ENCODE assay signal across 1 cellular context in genomic region chr15:38398134-38398533, GRCh38.
TF ChIP-seq lines count a peak whose summit lies in the region.

No MANE protein-coding gene starts in this region.

TF ChIP-seq in SK-N-SH, 30 proteins besides CTCF, POLR2A, EP300 and RAD21 (continued from another document):
- TF ChIP-seq REST (IDR thresholded peaks at IDR 0.05; ENCODE audit: low read depth, low read length) (peak; percentile 54; the same call in 1 of the 2 replicates), POLR2AphosphoS5 (IDR thresholded peaks at IDR 0.05; ENCODE audit: low read depth, low read length) (peak; percentile 58; the same call in 1 of the 2 replicates), ELF1 (IDR thresholded peaks at IDR 0.05) (peak; percentile 56; the same call in 1 of the 2 replicates), NRF1 (IDR thresholded peaks at IDR 0.05; ENCODE audit: low read depth, low read length) (no peak), FOXJ3 (CRISPR knock-in tag; IDR thresholded peaks at IDR 0.05) (no peak), FOXM1 (IDR thresholded peaks at IDR 0.05; ENCODE audit: low read depth) (peak; percentile 79; the same call in 1 of the 2 replicates), MXI1 (IDR thresholded peaks at IDR 0.05; ENCODE audit: low read depth, low read length) (no peak), SMC3 (IDR thresholded peaks at IDR 0.05; ENCODE audit: low read depth, low read length) (no peak), YY1 (IDR thresholded peaks at IDR 0.05; ENCODE audit: low read depth) (peak; percentile 81), MAX (IDR thresholded peaks at IDR 0.05; ENCODE audit: low read depth) (peak; percentile 54; the same call in 1 of the 2 replicates), USF1 (IDR thresholded peaks at IDR 0.05; ENCODE audit: borderline replicate concordance, low read depth) (no peak), TAF1 (IDR thresholded peaks at IDR 0.05; ENCODE audit: borderline replicate concordance, low read depth, low read length) (peak; percentile 40; the same call in 1 of the 2 replicates), RCOR1 (IDR thresholded peaks at IDR 0.05; ENCODE audit: low read length) (no peak), USF2 (IDR thresholded peaks at IDR 0.05; ENCODE audit: borderline replicate concordance, low read depth, low read length) (no peak), EZH2phosphoT487 (IDR thresholded peaks at IDR 0.05; ENCODE audit: borderline replicate concordance, low read depth) (no peak), PBX3 (IDR thresholded peaks at IDR 0.05) (peak; percentile 78), RFX5 (IDR thresholded peaks at IDR 0.05; ENCODE audit: low read length) (no peak), IRF3 (IDR thresholded peaks at IDR 0.05; ENCODE audit: low read depth, low read length) (no peak)
